ENCODE assay signal across 8 cellular contexts in genomic region chr1:58783090-58783992, GRCh38. TPM values are rescaled to one million over a fixed set of nuclear protein-coding genes. Genes with fewer than 3 reads are reported as not detected.
A peak's percentile ranks its signal among the peaks of the same experiment; 100 is the strongest.
DNase-seq lines count a peak whose midpoint lies in the region; ATAC-seq lines count a peak whose summit lies in the region.

No MANE protein-coding gene starts in this region.

- POLR2A ChIA-PET in T-cell (lab: Charles Lee) = interaction anchor here (0.6 to 1.5 kb wide), 17 partner anchors 11 to 1031 kb away, joined by 3 to 7 read pairs (median 3); partner anchors contain the start of genes HOOK1 (in 1 of the 2) and OMA1 (in 1 of the 2)

- peaks cover 5 to 8% (median 5%) of the 10 kb centered on the region in 3 donors for H3K9me3 Mint-ChIP-seq in T-cell

- peak overlapping the region; percentile 95 to 98 (median 97) for H3K4me3 Mint-ChIP-seq in T-cell

- H3K36me3 Mint-ChIP-seq in T-cell = peaks cover 23% of the 10 kb centered on the region

- H3K4me1 Mint-ChIP-seq in T-cell = peaks cover 36 to 45% (median 38%) of the 10 kb centered on the region in 3 donors

- peaks cover 22% of the 10 kb centered on the region for H3K4me1 ChIP-seq in BLaER1

- peaks cover 28% of the 10 kb centered on the region for H4K20me1 ChIP-seq in BLaER1

- H3K36me3 ChIP-seq in BLaER1 = no peaks in the 10 kb centered on the region

- ATAC-seq in GM19324 (IDR thresholded peaks at IDR 0.05; ENCODE audit: low FRiP score, unreplicated experiment) (peak; percentile 3), T-cell (replicated peaks in 1 of 4) (peak in 3 of 4 experiments; percentile 5 to 9 (median 8)), GM19328 (IDR thresholded peaks at IDR 0.05; ENCODE audit: unreplicated experiment) (no peak)

- H3K9me3 ChIP-seq in BLaER1 = no peaks in the 10 kb centered on the region

- H3K27me3 ChIP-seq in BLaER1 (peaks cover 8% of the 10 kb centered on the region; the same call in 1 of the 2 replicates), layer of hippocampus (ENCODE audit: control insufficient read depth, insufficient read depth, low read length) (no peaks in the 10 kb centered on the region)

- peak overlapping the region; percentile 98 for H3K4me2 ChIP-seq in BLaER1

- peak overlapping the region; percentile 92 for H3K9ac ChIP-seq in BLaER1

- peak; percentile 56 for DNase-seq in HT-29 (ENCODE audit: low spot score)
- DNase-seq in T-cell = peak in 32 of 34 experiments; percentile 1 to 61 (median 41)
- peak in 49 of 61 donors; percentile 8 to 77 (median 54) for DNase-seq in caudate nucleus (lab: John Stamatoyannopoulos, UW)
- DNase-seq in stimulated activated CD4-positive, alpha-beta T cell treated with anti-CD3 and anti-CD28 coated beads, Interleukin-15, amount 100 ng/mL, for 48 hours (ENCODE audit: low read depth in 2 of 2) = peak; percentile 22 to 31

- peaks cover 0 to 2% of the 10 kb centered on the region in 2 donors for H3K27me3 Mint-ChIP-seq in T-cell

- CTCF ChIA-PET in T-cell (lab: Charles Lee) = interaction anchor here (0.5 to 0.6 kb wide), 3 partner anchors 11 to 116 kb away, joined by 3 to 4 read pairs (median 3); no protein-coding TSS in a partner anchor

- peak overlapping the region; percentile 96 to 98 for H3K27ac Mint-ChIP-seq in T-cell

- H3K27ac ChIP-seq in BLaER1 (peak overlapping the region; percentile 83), caudate nucleus (ENCODE audit: low read depth, low read length) (peak overlapping the region; percentile 99), layer of hippocampus (ENCODE audit: low read depth, low read length) (peak overlapping the region; percentile 98)

- H3K4me3 ChIP-seq in BLaER1 = peak overlapping the region; percentile 82

RNA-seq across cellular contexts. Expression of gene JUN, which starts 0.5 kb away (rescaled TPM):
- total RNA-seq in HT-29 (2014; rRNA removed; shearing (Covaris generic)) = 531 and 547 TPM in 2 replicates
- total RNA-seq in T-cell = 1,000 to 10,000 TPM in 1 of 5 donors, 100 to 1,000 TPM in 1, 10 to 100 TPM in 3; 43.2 to 1,335 (median 56.6) TPM
